8 cellular contexts compared by ENCODE assay signal in genomic region chr3:12661926-12662592, GRCh38. TPM values are rescaled to one million over a fixed set of nuclear protein-coding genes. Genes with fewer than 3 reads are reported as not detected.
DNase-seq lines count a peak whose midpoint lies in the region; ATAC-seq, FAIRE-seq and TF ChIP-seq lines count a peak whose summit lies in the region.

No MANE protein-coding gene starts in this region.

- FAIRE-seq in GM12878 (lab: Jason Lieb, UNC) = no peak

- no peak for DNase-seq in activated naive CD4-positive, alpha-beta T cell treated with anti-CD3 and anti-CD28 coated beads for 36 hours
- no peak for DNase-seq in activated naive CD4-positive, alpha-beta T cell treated with anti-CD3 and anti-CD28 coated beads, Interleukin-2, amount 50 U/mL, for 16 hours
- no peak for DNase-seq in GM12878 (ENCODE audit: low read depth, low spot score)
- no peak for DNase-seq in memory B cell (ENCODE audit: low spot score in 2 of 2)
- DNase-seq in transverse colon = no peak
- DNase-seq in stimulated activated CD4-positive, alpha-beta T cell treated with anti-CD3 and anti-CD28 coated beads, Interleukin-4, amount 100 ng/mL, for 4 hours = no peak
- no peak for DNase-seq in NCI-H1092 (lab: John Stamatoyannopoulos, UW)

- H3K36me3 ChIP-seq in GM12878 (ENCODE audit: control insufficient read depth in 2 of 2, insufficient read depth in 2 of 2, low read length in 1 of 2) = no peaks in the 10 kb centered on the region
- no peaks in the 10 kb centered on the region for H3K36me3 ChIP-seq in transverse colon

- SMC1A ChIA-PET in GM12878 (lab: Charles Lee; ENCODE audit: uncharacterized antibody, unreplicated experiment) = interaction anchor here (0.7 to 7.5 kb wide), 11 partner anchors 14 to 178 kb away, joined by 3 to 140 read pairs (median 4); partner anchors contain the start of genes MKRN2 and TSEN2

- in situ Hi-C loops in GM12878 (cut with MboI) = no loop called here
- in situ Hi-C loops in transverse colon (cut with MboI; ENCODE audit: low pct_ligation_motif_present in 1 of 4, low pct_unique_long_range_greater_than_20kb in 1 of 4, low sequenced_read_pairs in 3 of 4) = no loop called here

- no peak overlapping the region for H2AFZ ChIP-seq in GM12878 (ENCODE audit: control insufficient read depth, low read depth, low read length)

- POLR2A ChIA-PET in GM12878 (lab: Charles Lee) = interaction anchor here (0.6 to 9.5 kb wide), 9 partner anchors 9 to 1230 kb away, joined by 3 to 125 read pairs (median 5); partner anchors contain the start of gene MKRN2

- H3K9me3 ChIP-seq in GM12878 (replicated peaks; ENCODE audit: control insufficient read depth, insufficient read depth, low read length) (no peaks in the 10 kb centered on the region), transverse colon (no peaks in the 10 kb centered on the region)

- WGBS in GM12878 (ENCODE audit: insufficient coverage, insufficient replicate concordance, low lambda C conversion rate, missing lambda C conversion rate) = 17% methylated on average over 5 of the region's 5 CpGs
- WGBS in transverse colon (ENCODE audit: low coverage in 1 of 2), 2 donors = 22 to 23% methylated on average over 2 to 5 of the region's 5 CpGs

- H3K27ac ChIP-seq in GM12878 (ENCODE audit: control insufficient read depth, insufficient read depth) (peak overlapping the region; percentile 97), transverse colon (peak overlapping the region; percentile 96 to 100 (median 100))

- ATAC-seq in GM12878 (peak; percentile 11; the same call in 2 of the 3 replicates), memory B cell (ENCODE audit: low read depth) (no peak), HG03460 (IDR thresholded peaks at IDR 0.05; ENCODE audit: unreplicated experiment) (no peak)

- peaks cover 14% of the 10 kb centered on the region for H3K4me1 ChIP-seq in GM12878 (ENCODE audit: control insufficient read depth, insufficient read depth, low read length)
- H3K4me1 ChIP-seq in transverse colon = peaks cover 20 to 56% (median 45%) of the 10 kb centered on the region in 4 donors

- H3K4me3 Mint-ChIP-seq in activated naive CD4-positive, alpha-beta T cell treated with anti-CD3 and anti-CD28 coated beads for 36 hours = peak overlapping the region; percentile 82
- peak overlapping the region; percentile 98 for H3K4me3 Mint-ChIP-seq in memory B cell

- intact Hi-C loops in activated naive CD4-positive, alpha-beta T cell treated with anti-CD3 and anti-CD28 coated beads for 36 hours (cut with micrococcal nuclease) = loop anchor here (5.0 to 10.0 kb wide), 6 partner anchors 35 to 1390 kb away; partner anchors contain the start of genes ATG7 and NUP210
- intact Hi-C loops in GM12878 (cut with micrococcal nuclease; ENCODE audit: unreplicated experiment) (loop anchor here (2.0 to 5.0 kb wide), 3 partner anchors 35 to 105 kb away; partner anchors contain the start of gene MKRN2), transverse colon (cut with DNase I; ENCODE audit: low total_unique reads) (no loop called here)

- TF ChIP-seq POLR2A in GM12878 (IDR thresholded peaks at IDR 0.05; ENCODE audit: low read depth, low read length) (no peak), transverse colon (IDR thresholded peaks at IDR 0.05) (no peak)

- no peak for TF ChIP-seq CTCF in GM12878 (IDR thresholded peaks at IDR 0.05 in 2 of 3, conservative IDR thresholded peaks at IDR 0.05 in 1 of 3; ENCODE audit: control insufficient read depth in 2 of 3, extremely low read depth in 1 of 3, insufficient read depth in 1 of 3, low read depth in 3 of 3, low read length in 3 of 3)
- TF ChIP-seq CTCF in transverse colon (IDR thresholded peaks at IDR 0.05) = no peak

- peaks cover 70% of the 10 kb centered on the region for H3K79me2 ChIP-seq in GM12878 (ENCODE audit: control insufficient read depth, insufficient read depth, low read length)

- H3K4me1 Mint-ChIP-seq in activated naive CD4-positive, alpha-beta T cell treated with anti-CD3 and anti-CD28 coated beads for 36 hours (ENCODE audit: low read depth) = peaks cover 42% of the 10 kb centered on the region
- H3K4me1 Mint-ChIP-seq in memory B cell = peaks cover 32% of the 10 kb centered on the region

- RAD21 ChIA-PET in GM12878 (lab: Charles Lee; ENCODE audit: unreplicated experiment) = interaction anchor here (0.8 to 5.4 kb wide), 6 partner anchors 13 to 178 kb away, joined by 3 to 72 read pairs (median 6); partner anchors contain the start of gene TSEN2

- no peaks in the 10 kb centered on the region for H3K27me3 Mint-ChIP-seq in activated naive CD4-positive, alpha-beta T cell treated with anti-CD3 and anti-CD28 coated beads for 36 hours (ENCODE audit: low read depth)
- H3K27me3 Mint-ChIP-seq in memory B cell = no peaks in the 10 kb centered on the region

- peaks cover 3% of the 10 kb centered on the region; the same call in 1 of the 2 replicates for H4K20me1 ChIP-seq in GM12878 (ENCODE audit: control insufficient read depth, insufficient read depth)

- TF ChIP-seq EP300 in GM12878 (IDR thresholded peaks at IDR 0.05; ENCODE audit: borderline replicate concordance in 1 of 2, control insufficient read depth in 1 of 2, low read depth in 2 of 2, low read length in 2 of 2) = no peak
- TF ChIP-seq EP300 in transverse colon (IDR thresholded peaks at IDR 0.05; ENCODE audit: low read depth) = no peak

- no peaks in the 10 kb centered on the region for H3K27me3 ChIP-seq in GM12878 (replicated peaks in 1 of 2; ENCODE audit: control insufficient read depth in 2 of 2, insufficient read depth in 2 of 2, low read length in 1 of 2)
- H3K27me3 ChIP-seq in transverse colon = no peaks in the 10 kb centered on the region

- H3K27ac Mint-ChIP-seq in activated naive CD4-positive, alpha-beta T cell treated with anti-CD3 and anti-CD28 coated beads for 36 hours = peak overlapping the region; percentile 91
- peak overlapping the region; percentile 98 for H3K27ac Mint-ChIP-seq in memory B cell

- BruUV-seq in GM12878 (replicated peaks; lab: Mats Ljungman, UMichigan) = no TSS peak

- peak overlapping the region; percentile 98 for H3K9ac ChIP-seq in GM12878 (ENCODE audit: control insufficient read depth, insufficient read depth, low read length)

- CTCF ChIA-PET in activated naive CD4-positive, alpha-beta T cell treated with anti-CD3 and anti-CD28 coated beads for 36 hours (lab: Charles Lee) = no interaction called here
- CTCF ChIA-PET in GM12878 (lab: Yijun Ruan, JAX) = interaction anchor here (1.0 to 5.4 kb wide), 4 partner anchors 13 to 178 kb away, joined by 3 to 30 read pairs (median 3); partner anchors contain the start of gene TSEN2

- no peak for TF ChIP-seq RAD21 in GM12878 (IDR thresholded peaks at IDR 0.05; ENCODE audit: insufficient read depth, low read depth, low read length)

- H3K4me3 ChIP-seq in GM12878 (peak overlapping the region; percentile 86), transverse colon (peak overlapping the region; percentile 78 to 99 (median 95))

- H3K4me2 ChIP-seq in GM12878 (ENCODE audit: control insufficient read depth, insufficient read depth) = peak overlapping the region; percentile 72

- H3K9me3 Mint-ChIP-seq in activated naive CD4-positive, alpha-beta T cell treated with anti-CD3 and anti-CD28 coated beads for 36 hours = no peaks in the 10 kb centered on the region
- no peaks in the 10 kb centered on the region for H3K9me3 Mint-ChIP-seq in memory B cell

- H3K36me3 Mint-ChIP-seq in activated naive CD4-positive, alpha-beta T cell treated with anti-CD3 and anti-CD28 coated beads for 36 hours (ENCODE audit: low read depth) = peaks cover 5% of the 10 kb centered on the region
- no peaks in the 10 kb centered on the region for H3K36me3 Mint-ChIP-seq in memory B cell

TF ChIP-seq in GM12878, 131 proteins besides CTCF, POLR2A, EP300 and RAD21:
- peak; percentile 84 for TF ChIP-seq ZNF384 (IDR thresholded peaks at IDR 0.05; ENCODE audit: borderline replicate concordance, low read depth, low read length)
- no peak for TF ChIP-seq CHD4 (IDR thresholded peaks at IDR 0.05)

RNA-seq across cellular contexts. Expression of gene RAF1, which starts 1.9 kb away (rescaled TPM):
- 10 to 100 TPM; 62.5 to 68.5 TPM for total RNA-seq in activated naive CD4-positive, alpha-beta T cell treated with anti-CD3 and anti-CD28 coated beads for 36 hours
- 213 and 218 TPM in 2 replicates for total RNA-seq in GM12878 (2013; cell fraction: nucleolus; rRNA removed)
- total RNA-seq in GM12878 (2014; rRNA removed) (109 and 120 TPM in 2 replicates), GM12878 (2014; rRNA removed; fragmentation: Illumina TruSeq; extraction: Trizol) (77.2 and 81.3 TPM in 2 replicates), GM12878 (2021) (64.9 and 74.4 TPM in 2 replicates), transverse colon (100 to 1,000 TPM in 3 of 4 donors, 10 to 100 TPM in 1; 98.4 to 283 (median 132) TPM)
- polyA plus RNA-seq in GM12878 (2011; ENCODE audit: low read depth) = 60.3 TPM
- polyA plus RNA-seq in GM12878 (2011; rRNA removed) (130 and 151 TPM in 2 replicates), GM12878 (2014; fragmentation: Illumina TruSeq; extraction: Trizol) (89.6 and 90.2 TPM in 2 replicates), GM12878 (2014; fragmentation: Nextera tagmentation; extraction: Ambion mirVana) (10 to 100 TPM; 20.4 to 27.9 TPM), GM12878 (2014; rRNA removed) (79.1 and 85.2 TPM in 2 replicates), GM12878 (2016; fragmentation: Nextera tagmentation; extraction: Ambion mirVana) (10 to 100 TPM; 72.4 to 73.8 TPM)
- polyA plus RNA-seq in GM12878 (2011; cell fraction: cytosol; rRNA removed) = 114 and 121 TPM in 2 replicates
- polyA plus RNA-seq in GM12878 (2011; cell fraction: nucleus; rRNA removed) = 170 and 171 TPM in 2 replicates
- 67.1 and 78.9 TPM in 2 replicates for polyA plus RNA-seq in GM12878 (2012)
- 245 and 259 TPM in 2 replicates for polyA minus RNA-seq in GM12878 (2011; rRNA and poly(A)+ RNA removed)
- 63.6 and 64.3 TPM in 2 replicates for polyA minus RNA-seq in GM12878 (2011; cell fraction: cytosol; rRNA and poly(A)+ RNA removed)
- 144 and 145 TPM in 2 replicates for polyA minus RNA-seq in GM12878 (2011; cell fraction: nucleus; rRNA and poly(A)+ RNA removed)
